In genomic region chr5:66171349-66172344, GRCh38 we compare ENCODE assay signal across 10 cellular contexts. TPM values are rescaled to one million over a fixed set of nuclear protein-coding genes. Genes with fewer than 3 reads are reported as not detected.
DNase-seq lines count a peak whose midpoint lies in the region; ATAC-seq and TF ChIP-seq lines count a peak whose summit lies in the region.
"Had no signal": no experiment of that assay in that cellular context is flagged by ENCODE, and none has a peak within 500 bp of the region (broad histone marks: within the 10 kb centered on the region; RNA-seq: fewer than 3 reads in every experiment).

No MANE protein-coding gene starts in this region.

- H3K27ac Mint-ChIP-seq in CD14-positive monocyte: no peak overlapping the region

- no peak overlapping the region for H3K4me3 Mint-ChIP-seq in CD14-positive monocyte
- H3K4me3 Mint-ChIP-seq: stimulated activated naive CD8-positive, alpha-beta T cell treated with anti-CD3 and anti-CD28 coated beads, Interleukin-15, Interleukin-2, amounts not matched to agents 100 ng/mL and 50 ng/mL, for 24 hours had no signal

- H3K27me3 ChIP-seq in brain microvascular endothelial cell (replicated peaks) (no peaks in the 10 kb centered on the region), kidney epithelial cell (ENCODE audit: control insufficient read depth, insufficient read depth, low read length) (no peaks in the 10 kb centered on the region)

- no peak for DNase-seq in CD14-positive monocyte (ENCODE audit: low spot score)
- DNase-seq in SKM-1 treated with dmso at 0.1 percent for 144 hours (lab: John Stamatoyannopoulos, UW; ENCODE audit: unreplicated experiment): peak; percentile 19
- peak; percentile 66 for DNase-seq in brain microvascular endothelial cell
- DNase-seq in kidney epithelial cell (ENCODE audit: low read depth): peak; percentile 25
- DNase-seq in stimulated activated CD8-positive, alpha-beta memory T cell treated with anti-CD3 and anti-CD28 coated beads, Interleukin-15, amount 100 ng/mL, for 1 hour (ENCODE audit: low read depth): peak; percentile 40

- peaks cover 54 to 70% of the 10 kb centered on the region in 2 donors for H3K36me3 Mint-ChIP-seq in CD14-positive monocyte

- H3K4me3 ChIP-seq in brain microvascular endothelial cell (ENCODE audit: low read depth, low read length) (no peak overlapping the region), kidney epithelial cell (ENCODE audit: low read depth, low read length) (no peak overlapping the region)
- H3K4me3 ChIP-seq: SK-N-MC had no signal

- H3K4me1 Mint-ChIP-seq in CD14-positive monocyte: no peaks in the 10 kb centered on the region

- H3K27me3 Mint-ChIP-seq in CD14-positive monocyte (ENCODE audit: low read depth in 3 of 3): no peaks in the 10 kb centered on the region
- H3K27me3 Mint-ChIP-seq: stimulated activated naive CD8-positive, alpha-beta T cell treated with anti-CD3 and anti-CD28 coated beads, Interleukin-15, Interleukin-2, amounts not matched to agents 100 ng/mL and 50 ng/mL, for 24 hours had no signal

- ATAC-seq in GM18870 (IDR thresholded peaks at IDR 0.05; ENCODE audit: unreplicated experiment) (peak; percentile 68), HG03460 (IDR thresholded peaks at IDR 0.05; ENCODE audit: unreplicated experiment) (peak; percentile 69), GM18520 (IDR thresholded peaks at IDR 0.05; ENCODE audit: unreplicated experiment) (no peak)

- no peaks in the 10 kb centered on the region for H3K9me3 Mint-ChIP-seq in CD14-positive monocyte
- H3K9me3 Mint-ChIP-seq: stimulated activated naive CD8-positive, alpha-beta T cell treated with anti-CD3 and anti-CD28 coated beads, Interleukin-15, Interleukin-2, amounts not matched to agents 100 ng/mL and 50 ng/mL, for 24 hours had no signal

- H3K36me3 ChIP-seq in brain microvascular endothelial cell (replicated peaks) (peaks cover 35% of the 10 kb centered on the region), kidney epithelial cell (ENCODE audit: control insufficient read depth, insufficient read depth, low read length) (no peaks in the 10 kb centered on the region)

- H3K27ac ChIP-seq in brain microvascular endothelial cell: peak overlapping the region; percentile 9

- in situ Hi-C loops in brain microvascular endothelial cell (cut with HindIII; ENCODE audit: low pct_ligation_motif_present, low sequenced_read_pairs): no loop called here

- TF ChIP-seq CTCF in CD14-positive monocyte (IDR thresholded peaks at IDR 0.05): peak; percentile 73
- peak; percentile 49 for TF ChIP-seq CTCF in brain microvascular endothelial cell (IDR thresholded peaks at IDR 0.05; ENCODE audit: low read depth, low read length, missing control alignments)
- TF ChIP-seq CTCF in kidney epithelial cell (IDR thresholded peaks at IDR 0.05; ENCODE audit: insufficient read depth, low read length, poor library complexity, severe bottlenecking): peak; percentile 54

- intact Hi-C loops in CD14-positive monocyte (cut with micrococcal nuclease): no loop called here

RNA-seq across cellular contexts. Expression of gene SREK1, which starts 27.5 kb away (rescaled TPM):
- 1 to 10 TPM; 6.4 to 9.8 TPM for polyA plus RNA-seq in CD14-positive monocyte
- total RNA-seq in kidney epithelial cell: 23.7 and 26.9 TPM in 2 replicates
